ENCODE assay signal across 16 cellular contexts in the genomic region with DNA sequence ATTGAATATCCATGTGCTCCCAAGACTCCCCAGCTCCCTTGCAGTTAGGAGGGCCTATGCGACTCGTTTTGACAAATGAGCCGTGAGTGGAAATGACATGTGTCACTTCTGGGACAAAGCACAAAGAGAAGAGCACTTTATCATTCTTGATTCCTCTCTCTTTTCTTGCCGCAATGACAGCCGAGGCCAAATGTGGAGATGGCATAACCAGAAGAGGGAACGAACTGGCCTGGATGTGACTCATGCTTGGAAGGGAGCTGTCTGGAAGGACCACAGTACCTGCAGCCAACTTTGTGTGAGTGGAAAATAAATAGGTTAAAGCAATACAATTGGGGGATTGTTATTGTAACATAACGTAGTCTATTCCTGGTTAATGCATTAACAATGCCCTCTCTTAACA. TPM values are rescaled to one million over a fixed set of nuclear protein-coding genes. Genes with fewer than 3 reads are reported as not detected.
DNase-seq lines count a peak whose midpoint lies in the region; ATAC-seq and TF ChIP-seq lines count a peak whose summit lies in the region.
"Had no signal": no experiment of that assay in that cellular context is flagged by ENCODE, and none has a peak within 500 bp of the region (broad histone marks: within the 10 kb centered on the region; RNA-seq: fewer than 3 reads in every experiment).

No MANE protein-coding gene starts in this region.

- H3K9me3 ChIP-seq in SK-N-SH, result no peaks in the 10 kb centered on the region
- H3K9me3 ChIP-seq in sigmoid colon, result no peaks in the 10 kb centered on the region

- H3K9ac ChIP-seq in SK-N-SH, result no peak overlapping the region

- no peaks in the 10 kb centered on the region for H4K20me1 ChIP-seq in SK-N-SH (ENCODE audit: insufficient read depth)

- H3K27me3 ChIP-seq in SK-N-SH (ENCODE audit: insufficient read depth) (no peaks in the 10 kb centered on the region), sigmoid colon (peaks cover 4 to 19% (median 4%) of the 10 kb centered on the region in 3 donors)

- no peaks in the 10 kb centered on the region for H3K36me3 ChIP-seq in SK-N-SH (replicated peaks in 1 of 2; ENCODE audit: control insufficient read depth in 1 of 2, insufficient read depth in 2 of 2, low read length in 1 of 2)
- H3K36me3 ChIP-seq in sigmoid colon, result no peaks in the 10 kb centered on the region
- H3K36me3 ChIP-seq: heart right ventricle had no signal

- no peaks in the 10 kb centered on the region for H3K9me2 ChIP-seq in SK-N-SH

- TF ChIP-seq RAD21 in SK-N-SH (IDR thresholded peaks at IDR 0.05; ENCODE audit: low read length), result no peak

- TF ChIP-seq CTCF in SK-N-SH (IDR thresholded peaks at IDR 0.05) (no peak), fibroblast of villous mesenchyme (IDR thresholded peaks at IDR 0.05; ENCODE audit: insufficient read depth, low read depth, low read length) (no peak), sigmoid colon (IDR thresholded peaks at IDR 0.05) (no peak)

- H3K4me1 ChIP-seq in SK-N-SH (ENCODE audit: control insufficient read depth in 1 of 2, insufficient read depth in 2 of 2, low read depth in 1 of 2, low read length in 1 of 2) (peaks cover 4 to 6% of the 10 kb centered on the region in 2 experiments; a peak in 2 of 4 replicates), sigmoid colon (peaks cover 0 to 22% (median 8%) of the 10 kb centered on the region in 4 donors)

- CTCF ChIA-PET in SK-N-SH (lab: Yijun Ruan, JAX), result interaction anchor here (0.9 to 3.0 kb wide), 5 partner anchors 19 to 423 kb away, joined by 3 to 27 read pairs (median 3); partner anchors contain the start of genes CENPO, NCOA1 and PTRHD1

- TF ChIP-seq EP300 in SK-N-SH (IDR thresholded peaks at IDR 0.05; ENCODE audit: borderline replicate concordance in 1 of 2, low read depth in 1 of 2, low read length in 1 of 2) (no peak), sigmoid colon (IDR thresholded peaks at IDR 0.05) (no peak)

- intact Hi-C loops in sigmoid colon (cut with DNase I), result no loop called here

- DNase-seq in GM04504 (ENCODE audit: low read depth), result peak; percentile 32
- no peak for DNase-seq in SK-N-SH
- peak; percentile 32 for DNase-seq in fibroblast of villous mesenchyme (ENCODE audit: low read depth)
- DNase-seq in sigmoid colon, result peak; percentile 72
- DNase-seq in GM19240 (ENCODE audit: insufficient read length, low spot score), result no peak
- DNase-seq in HK-2 (ENCODE audit: unreplicated experiment), result no peak
- DNase-seq: activated naive CD4-positive, alpha-beta T cell; CD4-positive, alpha-beta T cell; heart right ventricle; naive B cell; NCI-H2171 had no signal

- no peak for TF ChIP-seq POLR2A in sigmoid colon (IDR thresholded peaks at IDR 0.05)

- 50% methylated on average over 7 of the region's 7 CpGs for WGBS in SK-N-SH (ENCODE audit: low lambda C conversion rate)
- 83 to 86% methylated on average over 7 of the region's 7 CpGs for WGBS in sigmoid colon, 2 donors

- no peak overlapping the region for H3K4me3 ChIP-seq in SK-N-SH (ENCODE audit: low read depth in 2 of 2, low read length in 1 of 2)
- H3K4me3 ChIP-seq in fibroblast of villous mesenchyme (ENCODE audit: low read depth, low read length), result no peak overlapping the region
- H3K4me3 ChIP-seq in sigmoid colon, result no peak overlapping the region
- H3K4me3 ChIP-seq: heart right ventricle, skin epidermis had no signal

- peaks cover 6% of the 10 kb centered on the region for H3F3A ChIP-seq in SK-N-SH (replicated peaks; ENCODE audit: insufficient read depth)

- ATAC-seq in GM21619 (IDR thresholded peaks at IDR 0.05; ENCODE audit: unreplicated experiment) (no peak), GM21423 (IDR thresholded peaks at IDR 0.05; ENCODE audit: unreplicated experiment) (no peak)
- ATAC-seq: HCT116, left colon had no signal

- no peak overlapping the region for H3K27ac ChIP-seq in SK-N-SH (ENCODE audit: low read depth in 2 of 2, low read length in 1 of 2)
- peak overlapping the region in 2 of 4 donors; percentile 30 to 48 for H3K27ac ChIP-seq in sigmoid colon
- H3K27ac ChIP-seq: heart right ventricle, skin epidermis had no signal

- peak overlapping the region; percentile 27; the same call in 1 of the 2 replicates for H2AFZ ChIP-seq in SK-N-SH (ENCODE audit: low read depth)

- peak overlapping the region; percentile 30; the same call in 1 of the 2 replicates for H3K4me2 ChIP-seq in SK-N-SH

- POLR2A ChIA-PET in SK-N-SH (lab: Yijun Ruan, JAX), result no interaction called here

- no peaks in the 10 kb centered on the region for H3K79me2 ChIP-seq in SK-N-SH (ENCODE audit: insufficient read depth)

TF ChIP-seq in SK-N-SH, 30 proteins besides CTCF, POLR2A, EP300 and RAD21:
- TF ChIP-seq ZBTB33 (IDR thresholded peaks at IDR 0.05; ENCODE audit: borderline replicate concordance, low read depth) (no peak), NRF1 (IDR thresholded peaks at IDR 0.05; ENCODE audit: low read depth, low read length) (no peak), EZH2phosphoT487 (IDR thresholded peaks at IDR 0.05; ENCODE audit: borderline replicate concordance, low read depth) (no peak), TCF12 (IDR thresholded peaks at IDR 0.05) (peak; percentile 20; the same call in 1 of the 2 replicates), JUND (IDR thresholded peaks at IDR 0.05) (peak; percentile 49; the same call in 1 of the 2 replicates), ELF1 (IDR thresholded peaks at IDR 0.05) (no peak), FOSL2 (IDR thresholded peaks at IDR 0.05; ENCODE audit: borderline replicate concordance, low read depth) (peak; percentile 54; the same call in 1 of the 2 replicates), MXI1 (IDR thresholded peaks at IDR 0.05; ENCODE audit: low read depth, low read length) (no peak), IRF3 (IDR thresholded peaks at IDR 0.05; ENCODE audit: low read depth, low read length) (no peak), NFIC (IDR thresholded peaks at IDR 0.05; ENCODE audit: borderline replicate concordance) (no peak)
- TF ChIP-seq, protein P1, sequence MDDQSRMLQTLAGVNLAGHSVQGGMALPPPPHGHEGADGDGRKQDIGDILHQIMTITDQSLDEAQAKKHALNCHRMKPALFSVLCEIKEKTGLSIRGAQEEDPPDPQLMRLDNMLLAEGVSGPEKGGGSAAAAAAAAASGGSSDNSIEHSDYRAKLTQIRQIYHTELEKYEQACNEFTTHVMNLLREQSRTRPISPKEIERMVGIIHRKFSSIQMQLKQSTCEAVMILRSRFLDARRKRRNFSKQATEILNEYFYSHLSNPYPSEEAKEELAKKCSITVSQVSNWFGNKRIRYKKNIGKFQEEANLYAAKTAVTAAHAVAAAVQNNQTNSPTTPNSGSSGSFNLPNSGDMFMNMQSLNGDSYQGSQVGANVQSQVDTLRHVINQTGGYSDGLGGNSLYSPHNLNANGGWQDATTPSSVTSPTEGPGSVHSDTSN (IDR thresholded peaks at IDR 0.05), result peak; percentile 81
TF ChIP-seq in SK-N-SH: peak in this region for 4.

RNA-seq across cellular contexts. Expression of gene ITSN2, which starts 44.2 kb away (rescaled TPM):
- polyA plus RNA-seq in SK-N-SH (2012; rRNA removed) (11.9 TPM in 2 replicates), sigmoid colon (10 to 100 TPM; 19.2 to 27.0 (median 19.7) TPM)
- polyA plus RNA-seq in SK-N-SH (2012; cell fraction: cytosol; rRNA removed), result 8.3 and 10.9 TPM in 2 replicates
- polyA plus RNA-seq in SK-N-SH (2012; cell fraction: nucleus; rRNA removed), result 38.9 and 39.9 TPM in 2 replicates
- total RNA-seq in fibroblast of villous mesenchyme (23.2 and 35.8 TPM in 2 replicates), sigmoid colon (10 to 100 TPM; 56.0 to 73.6 (median 58.1) TPM)

Comparison
In these comparisons a context has a peak if more than half of its experiments do, and no peak if none do; other contexts are left out.
1. DNase-seq: peak in GM04504 (single experiment), fibroblast of villous mesenchyme (single experiment) and sigmoid colon (single experiment); none in SK-N-SH (single experiment), GM19240 (single experiment) and HK-2 (single experiment).